In genomic region chr4:157994863-157995262, GRCh38 we compare ENCODE assay signal across 1 cellular context.
A peak's percentile ranks its signal among the peaks of the same experiment; 100 is the strongest.
TF ChIP-seq lines count a peak whose summit lies in the region.

No MANE protein-coding gene starts in this region.

TF ChIP-seq in HepG2, 621 proteins besides CTCF, POLR2A, EP300 and RAD21 (continued from another document and continues in another):
- TF ChIP-seq HBP1 (CRISPR knock-in tag; IDR thresholded peaks at IDR 0.05; ENCODE audit: low read depth) (0 out of 2 replicates have a peak, but pooled peaks have one; percentile 66), GZF1 (CRISPR knock-in tag; IDR thresholded peaks at IDR 0.05) (0 out of 2 replicates have a peak, but pooled peaks have one; percentile 30), RFXAP (CRISPR knock-in tag; IDR thresholded peaks at IDR 0.05; ENCODE audit: borderline replicate concordance) (peak; percentile 86; the same call in 1 of the 2 replicates), ZNF709 (CRISPR knock-in tag; IDR thresholded peaks at IDR 0.05) (no peak), REPIN1 (CRISPR knock-in tag; IDR thresholded peaks at IDR 0.05; ENCODE audit: borderline replicate concordance, low read depth) (peak; percentile 88; the same call in 1 of the 2 replicates), MEF2D (CRISPR knock-in tag; IDR thresholded peaks at IDR 0.05) (peak; percentile 91), ATAD3A (CRISPR knock-in tag; IDR thresholded peaks at IDR 0.05) (no peak), RXRA (CRISPR knock-in tag; IDR thresholded peaks at IDR 0.05) (no peak; the same call in 1 of the 2 replicates), ZNF138 (CRISPR knock-in tag; IDR thresholded peaks at IDR 0.05; ENCODE audit: low read depth) (no peak), ZNF616 (CRISPR knock-in tag; IDR thresholded peaks at IDR 0.05; ENCODE audit: low read depth) (no peak), SRSF4 (IDR thresholded peaks at IDR 0.05; ENCODE audit: low read depth, low read length, poor library complexity, severe bottlenecking) (no peak), ONECUT2 (CRISPR knock-in tag; IDR thresholded peaks at IDR 0.05) (0 out of 2 replicates have a peak, but pooled peaks have one; percentile 58), THAP7 (CRISPR knock-in tag; IDR thresholded peaks at IDR 0.05) (no peak), TRAFD1 (CRISPR knock-in tag; IDR thresholded peaks at IDR 0.05; ENCODE audit: borderline replicate concordance) (no peak), GATAD2A (CRISPR knock-in tag; IDR thresholded peaks at IDR 0.05) (peak; percentile 100), ZNF619 (CRISPR knock-in tag; IDR thresholded peaks at IDR 0.05) (no peak), ZNF652 (CRISPR knock-in tag; IDR thresholded peaks at IDR 0.05; ENCODE audit: borderline replicate concordance, low read depth) (peak; percentile 73; the same call in 1 of the 2 replicates), KMT2B (CRISPR knock-in tag; IDR thresholded peaks at IDR 0.05) (peak; percentile 64; the same call in 1 of the 2 replicates), ARNT (IDR thresholded peaks at IDR 0.05) (no peak), PTBP1 (IDR thresholded peaks at IDR 0.05; ENCODE audit: low read depth, low read length, poor library complexity, severe bottlenecking) (no peak), TBL1XR1 (IDR thresholded peaks at IDR 0.05; ENCODE audit: borderline replicate concordance, low read length, partially characterized antibody) (peak; percentile 93), FOXA1 (IDR thresholded peaks at IDR 0.05) (peak; percentile 94), FOXA1 (CRISPR knock-in tag; IDR thresholded peaks at IDR 0.05) (peak; percentile 99), HCFC1 (IDR thresholded peaks at IDR 0.05; ENCODE audit: low read depth, low read length) (no peak), ZNF776 (CRISPR knock-in tag; IDR thresholded peaks at IDR 0.05) (no peak), MED1 (CRISPR knock-in tag; IDR thresholded peaks at IDR 0.05) (peak; percentile 96), THYN1 (CRISPR knock-in tag; IDR thresholded peaks at IDR 0.05; ENCODE audit: borderline replicate concordance, low read depth) (no peak), ZNF772 (CRISPR knock-in tag; IDR thresholded peaks at IDR 0.05) (peak; percentile 60; the same call in 1 of the 2 replicates), NCOA2 (CRISPR knock-in tag; IDR thresholded peaks at IDR 0.05) (peak; percentile 100), TOPORS (CRISPR knock-in tag; IDR thresholded peaks at IDR 0.05) (no peak), CREBL2 (CRISPR knock-in tag; IDR thresholded peaks at IDR 0.05; ENCODE audit: borderline replicate concordance) (no peak), EZH2 (conservative IDR thresholded peaks at IDR 0.05; ENCODE audit: low read depth, low read length) (no peak), MXD4 (CRISPR knock-in tag; IDR thresholded peaks at IDR 0.05) (0 out of 2 replicates have a peak, but pooled peaks have one; percentile 46), ZBTB37 (CRISPR knock-in tag; IDR thresholded peaks at IDR 0.05) (no peak), ZFP1 (CRISPR knock-in tag; IDR thresholded peaks at IDR 0.05) (peak; percentile 94), MYNN (CRISPR knock-in tag; IDR thresholded peaks at IDR 0.05; ENCODE audit: low read depth) (no peak), NFRKB (IDR thresholded peaks at IDR 0.05) (no peak), HHEX (CRISPR knock-in tag; IDR thresholded peaks at IDR 0.05) (peak; percentile 90), NFE2L1 (CRISPR knock-in tag; IDR thresholded peaks at IDR 0.05; ENCODE audit: borderline replicate concordance) (no peak), ZNF589 (CRISPR knock-in tag; conservative IDR thresholded peaks at IDR 0.05) (no peak), CENPX (CRISPR knock-in tag; IDR thresholded peaks at IDR 0.05) (no peak)
- TF ChIP-seq, protein P1, sequence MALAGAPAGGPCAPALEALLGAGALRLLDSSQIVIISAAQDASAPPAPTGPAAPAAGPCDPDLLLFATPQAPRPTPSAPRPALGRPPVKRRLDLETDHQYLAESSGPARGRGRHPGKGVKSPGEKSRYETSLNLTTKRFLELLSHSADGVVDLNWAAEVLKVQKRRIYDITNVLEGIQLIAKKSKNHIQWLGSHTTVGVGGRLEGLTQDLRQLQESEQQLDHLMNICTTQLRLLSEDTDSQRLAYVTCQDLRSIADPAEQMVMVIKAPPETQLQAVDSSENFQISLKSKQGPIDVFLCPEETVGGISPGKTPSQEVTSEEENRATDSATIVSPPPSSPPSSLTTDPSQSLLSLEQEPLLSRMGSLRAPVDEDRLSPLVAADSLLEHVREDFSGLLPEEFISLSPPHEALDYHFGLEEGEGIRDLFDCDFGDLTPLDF (CRISPR knock-in tag; IDR thresholded peaks at IDR 0.05) = no peak
- TF ChIP-seq, protein P2, sequence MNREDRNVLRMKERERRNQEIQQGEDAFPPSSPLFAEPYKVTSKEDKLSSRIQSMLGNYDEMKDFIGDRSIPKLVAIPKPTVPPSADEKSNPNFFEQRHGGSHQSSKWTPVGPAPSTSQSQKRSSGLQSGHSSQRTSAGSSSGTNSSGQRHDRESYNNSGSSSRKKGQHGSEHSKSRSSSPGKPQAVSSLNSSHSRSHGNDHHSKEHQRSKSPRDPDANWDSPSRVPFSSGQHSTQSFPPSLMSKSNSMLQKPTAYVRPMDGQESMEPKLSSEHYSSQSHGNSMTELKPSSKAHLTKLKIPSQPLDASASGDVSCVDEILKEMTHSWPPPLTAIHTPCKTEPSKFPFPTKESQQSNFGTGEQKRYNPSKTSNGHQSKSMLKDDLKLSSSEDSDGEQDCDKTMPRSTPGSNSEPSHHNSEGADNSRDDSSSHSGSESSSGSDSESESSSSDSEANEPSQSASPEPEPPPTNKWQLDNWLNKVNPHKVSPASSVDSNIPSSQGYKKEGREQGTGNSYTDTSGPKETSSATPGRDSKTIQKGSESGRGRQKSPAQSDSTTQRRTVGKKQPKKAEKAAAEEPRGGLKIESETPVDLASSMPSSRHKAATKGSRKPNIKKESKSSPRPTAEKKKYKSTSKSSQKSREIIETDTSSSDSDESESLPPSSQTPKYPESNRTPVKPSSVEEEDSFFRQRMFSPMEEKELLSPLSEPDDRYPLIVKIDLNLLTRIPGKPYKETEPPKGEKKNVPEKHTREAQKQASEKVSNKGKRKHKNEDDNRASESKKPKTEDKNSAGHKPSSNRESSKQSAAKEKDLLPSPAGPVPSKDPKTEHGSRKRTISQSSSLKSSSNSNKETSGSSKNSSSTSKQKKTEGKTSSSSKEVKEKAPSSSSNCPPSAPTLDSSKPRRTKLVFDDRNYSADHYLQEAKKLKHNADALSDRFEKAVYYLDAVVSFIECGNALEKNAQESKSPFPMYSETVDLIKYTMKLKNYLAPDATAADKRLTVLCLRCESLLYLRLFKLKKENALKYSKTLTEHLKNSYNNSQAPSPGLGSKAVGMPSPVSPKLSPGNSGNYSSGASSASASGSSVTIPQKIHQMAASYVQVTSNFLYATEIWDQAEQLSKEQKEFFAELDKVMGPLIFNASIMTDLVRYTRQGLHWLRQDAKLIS (CRISPR knock-in tag; IDR thresholded peaks at IDR 0.05) = 0 out of 2 replicates have a peak, but pooled peaks have one; percentile 61
- TF ChIP-seq, protein P3, sequence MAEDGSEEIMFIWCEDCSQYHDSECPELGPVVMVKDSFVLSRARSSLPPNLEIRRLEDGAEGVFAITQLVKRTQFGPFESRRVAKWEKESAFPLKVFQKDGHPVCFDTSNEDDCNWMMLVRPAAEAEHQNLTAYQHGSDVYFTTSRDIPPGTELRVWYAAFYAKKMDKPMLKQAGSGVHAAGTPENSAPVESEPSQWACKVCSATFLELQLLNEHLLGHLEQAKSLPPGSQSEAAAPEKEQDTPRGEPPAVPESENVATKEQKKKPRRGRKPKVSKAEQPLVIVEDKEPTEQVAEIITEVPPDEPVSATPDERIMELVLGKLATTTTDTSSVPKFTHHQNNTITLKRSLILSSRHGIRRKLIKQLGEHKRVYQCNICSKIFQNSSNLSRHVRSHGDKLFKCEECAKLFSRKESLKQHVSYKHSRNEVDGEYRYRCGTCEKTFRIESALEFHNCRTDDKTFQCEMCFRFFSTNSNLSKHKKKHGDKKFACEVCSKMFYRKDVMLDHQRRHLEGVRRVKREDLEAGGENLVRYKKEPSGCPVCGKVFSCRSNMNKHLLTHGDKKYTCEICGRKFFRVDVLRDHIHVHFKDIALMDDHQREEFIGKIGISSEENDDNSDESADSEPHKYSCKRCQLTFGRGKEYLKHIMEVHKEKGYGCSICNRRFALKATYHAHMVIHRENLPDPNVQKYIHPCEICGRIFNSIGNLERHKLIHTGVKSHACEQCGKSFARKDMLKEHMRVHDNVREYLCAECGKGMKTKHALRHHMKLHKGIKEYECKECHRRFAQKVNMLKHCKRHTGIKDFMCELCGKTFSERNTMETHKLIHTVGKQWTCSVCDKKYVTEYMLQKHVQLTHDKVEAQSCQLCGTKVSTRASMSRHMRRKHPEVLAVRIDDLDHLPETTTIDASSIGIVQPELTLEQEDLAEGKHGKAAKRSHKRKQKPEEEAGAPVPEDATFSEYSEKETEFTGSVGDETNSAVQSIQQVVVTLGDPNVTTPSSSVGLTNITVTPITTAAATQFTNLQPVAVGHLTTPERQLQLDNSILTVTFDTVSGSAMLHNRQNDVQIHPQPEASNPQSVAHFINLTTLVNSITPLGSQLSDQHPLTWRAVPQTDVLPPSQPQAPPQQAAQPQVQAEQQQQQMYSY (CRISPR knock-in tag; IDR thresholded peaks at IDR 0.05) = no peak
- TF ChIP-seq, protein P4, sequence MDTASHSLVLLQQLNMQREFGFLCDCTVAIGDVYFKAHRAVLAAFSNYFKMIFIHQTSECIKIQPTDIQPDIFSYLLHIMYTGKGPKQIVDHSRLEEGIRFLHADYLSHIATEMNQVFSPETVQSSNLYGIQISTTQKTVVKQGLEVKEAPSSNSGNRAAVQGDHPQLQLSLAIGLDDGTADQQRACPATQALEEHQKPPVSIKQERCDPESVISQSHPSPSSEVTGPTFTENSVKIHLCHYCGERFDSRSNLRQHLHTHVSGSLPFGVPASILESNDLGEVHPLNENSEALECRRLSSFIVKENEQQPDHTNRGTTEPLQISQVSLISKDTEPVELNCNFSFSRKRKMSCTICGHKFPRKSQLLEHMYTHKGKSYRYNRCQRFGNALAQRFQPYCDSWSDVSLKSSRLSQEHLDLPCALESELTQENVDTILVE (CRISPR knock-in tag; IDR thresholded peaks at IDR 0.05) = peak; percentile 94
- TF ChIP-seq, protein P5, sequence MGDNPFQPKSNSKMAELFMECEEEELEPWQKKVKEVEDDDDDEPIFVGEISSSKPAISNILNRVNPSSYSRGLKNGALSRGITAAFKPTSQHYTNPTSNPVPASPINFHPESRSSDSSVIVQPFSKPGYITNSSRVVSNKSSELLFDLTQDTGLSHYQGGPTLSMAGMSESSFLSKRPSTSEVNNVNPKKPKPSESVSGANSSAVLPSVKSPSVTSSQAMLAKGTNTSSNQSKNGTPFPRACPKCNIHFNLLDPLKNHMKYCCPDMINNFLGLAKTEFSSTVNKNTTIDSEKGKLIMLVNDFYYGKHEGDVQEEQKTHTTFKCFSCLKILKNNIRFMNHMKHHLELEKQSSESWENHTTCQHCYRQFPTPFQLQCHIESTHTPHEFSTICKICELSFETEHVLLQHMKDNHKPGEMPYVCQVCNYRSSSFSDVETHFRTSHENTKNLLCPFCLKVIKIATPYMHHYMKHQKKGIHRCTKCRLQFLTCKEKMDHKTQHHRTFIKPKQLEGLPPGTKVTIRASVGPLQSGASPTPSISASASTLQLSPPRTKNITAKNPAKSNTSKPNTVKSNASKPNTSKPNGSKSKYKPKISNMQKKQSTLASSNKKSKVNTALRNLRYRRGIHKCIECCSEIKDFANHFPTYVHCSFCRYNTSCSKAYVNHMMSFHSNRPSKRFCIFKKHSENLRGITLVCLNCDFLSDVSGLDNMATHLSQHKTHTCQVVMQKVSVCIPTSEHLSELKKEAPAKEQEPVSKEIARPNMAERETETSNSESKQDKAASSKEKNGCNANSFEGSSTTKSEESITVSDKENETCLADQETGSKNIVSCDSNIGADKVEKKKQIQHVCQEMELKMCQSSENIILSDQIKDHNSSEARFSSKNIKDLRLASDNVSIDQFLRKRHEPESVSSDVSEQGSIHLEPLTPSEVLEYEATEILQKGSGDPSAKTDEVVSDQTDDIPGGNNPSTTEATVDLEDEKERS (CRISPR knock-in tag; IDR thresholded peaks at IDR 0.05) = peak; percentile 87
